In the genomic region with DNA sequence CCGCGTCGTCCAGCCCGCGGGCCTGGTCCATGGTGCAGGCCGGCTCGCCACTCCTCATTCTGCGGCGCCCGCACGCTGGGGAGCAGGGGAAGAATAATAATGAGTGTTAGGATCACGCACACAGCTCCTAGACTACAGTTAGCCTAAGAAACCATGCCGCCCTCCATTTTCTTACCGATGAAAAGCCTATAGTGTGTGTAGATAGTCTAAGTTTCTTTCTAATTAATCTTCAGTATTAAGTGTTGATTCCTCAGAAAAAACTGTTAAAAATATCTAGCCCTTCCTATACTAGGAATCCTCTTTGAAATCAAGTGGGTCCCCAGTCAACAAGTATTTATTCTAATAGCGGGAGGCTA, we compare ENCODE assay signal across 8 cellular contexts. TPM values are rescaled to one million over a fixed set of nuclear protein-coding genes. Genes with fewer than 3 reads are reported as not detected.
DNase-seq lines count a peak whose midpoint lies in the region; ATAC-seq, FAIRE-seq and TF ChIP-seq lines count a peak whose summit lies in the region.

No MANE protein-coding gene starts in this region.

- H3K27ac Mint-ChIP-seq in activated CD4-positive, alpha-beta T cell treated with anti-CD3 and anti-CD28 coated beads, Interleukin-2, amount 10 ng/mL, durations not matched to agents 7 days and 5 days, result no peak overlapping the region
- no peak overlapping the region for H3K27ac Mint-ChIP-seq in activated T-helper 17 cell treated with anti-CD3 and anti-CD28 coated beads, Interleukin-2, amount 50 U/mL, for 72 hours

- no peak overlapping the region for H3K4me3 ChIP-seq in keratinocyte (ENCODE audit: control insufficient read depth in 2 of 3, extremely low read depth in 1 of 3, insufficient read depth in 2 of 3, low read depth in 1 of 3, low read length in 3 of 3)
- H3K4me3 ChIP-seq in thoracic aorta, result peak overlapping the region; percentile 71
- H3K4me3 ChIP-seq in HepG2 (replicated peaks in 1 of 3; ENCODE audit: insufficient read depth in 1 of 3, low read depth in 2 of 3, low read length in 3 of 3), result no peak overlapping the region

- intact Hi-C loops in HepG2 (cut with micrococcal nuclease; ENCODE audit: unreplicated experiment), result no loop called here

- no peaks in the 10 kb centered on the region for H3K36me3 ChIP-seq in keratinocyte (ENCODE audit: control insufficient read depth in 2 of 2, extremely low read depth in 1 of 2, insufficient read depth in 2 of 2, low read length in 2 of 2)
- H3K36me3 ChIP-seq in thoracic aorta, result no peaks in the 10 kb centered on the region
- peaks cover 0 to 21% of the 10 kb centered on the region in 2 experiments; a peak in 3 of 5 replicates for H3K36me3 ChIP-seq in HepG2 (replicated peaks in 1 of 2; ENCODE audit: control insufficient read depth in 1 of 2, insufficient read depth in 2 of 2, low read length in 2 of 2)

- H3K9ac ChIP-seq in keratinocyte (ENCODE audit: control insufficient read depth, extremely low read depth, insufficient read depth, low read length) (no peak overlapping the region), HepG2 (ENCODE audit: insufficient read depth, low read depth, low read length) (no peak overlapping the region)

- no peaks in the 10 kb centered on the region for H3K36me3 Mint-ChIP-seq in activated CD4-positive, alpha-beta T cell treated with anti-CD3 and anti-CD28 coated beads, Interleukin-2, amount 10 ng/mL, durations not matched to agents 7 days and 5 days (ENCODE audit: low read depth)
- no peaks in the 10 kb centered on the region for H3K36me3 Mint-ChIP-seq in activated T-helper 17 cell treated with anti-CD3 and anti-CD28 coated beads, Interleukin-2, amount 50 U/mL, for 72 hours (ENCODE audit: low read depth)

- TF ChIP-seq CTCF in keratinocyte (optimal IDR thresholded peaks at IDR 0.05 in 1 of 3, IDR thresholded peaks at IDR 0.05 in 1 of 3, conservative IDR thresholded peaks at IDR 0.05 in 1 of 3; ENCODE audit: extremely low read depth in 1 of 3, insufficient read depth in 2 of 3, low read length in 3 of 3) (no peak), thoracic aorta (IDR thresholded peaks at IDR 0.05) (no peak), HepG2 (CRISPR knock-in tag; IDR thresholded peaks at IDR 0.05) (no peak)

- TF ChIP-seq RAD21 in HepG2 (CRISPR knock-in tag; IDR thresholded peaks at IDR 0.05), result no peak

- H3K4me1 ChIP-seq in keratinocyte (ENCODE audit: control insufficient read depth, extremely low read depth, insufficient read depth, low read length) (peaks cover 4% of the 10 kb centered on the region), thoracic aorta (ENCODE audit: control insufficient read depth in 1 of 2, low read depth in 2 of 2) (no peaks in the 10 kb centered on the region), HepG2 (ENCODE audit: insufficient read depth, low read length) (no peaks in the 10 kb centered on the region)

- 98% methylated on average over 15 of the region's 15 CpGs for WGBS in HepG2 (ENCODE audit: low lambda C conversion rate)

- FAIRE-seq in keratinocyte (lab: Jason Lieb, UNC) (no peak), urothelium cell line (lab: Jason Lieb, UNC) (no peak), HepG2 (lab: Jason Lieb, UNC) (no peak)

- peak overlapping the region; percentile 74 for H3K4me2 ChIP-seq in keratinocyte (ENCODE audit: control insufficient read depth, extremely low read depth, insufficient read depth, low read depth, low read length)
- H3K4me2 ChIP-seq in HepG2 (ENCODE audit: low read depth, low read length), result no peak overlapping the region

- H3K4me3 Mint-ChIP-seq in activated CD4-positive, alpha-beta T cell treated with anti-CD3 and anti-CD28 coated beads, Interleukin-2, amount 10 ng/mL, durations not matched to agents 7 days and 5 days, result peak overlapping the region; percentile 48
- peak overlapping the region; percentile 53 for H3K4me3 Mint-ChIP-seq in activated T-helper 17 cell treated with anti-CD3 and anti-CD28 coated beads, Interleukin-2, amount 50 U/mL, for 72 hours

- H3K9me3 ChIP-seq in keratinocyte (ENCODE audit: control insufficient read depth, low read depth, low read length) (no peaks in the 10 kb centered on the region), thoracic aorta (no peaks in the 10 kb centered on the region), HepG2 (ENCODE audit: low read length) (no peaks in the 10 kb centered on the region)

- peaks cover 2% of the 10 kb centered on the region for H3K9me1 ChIP-seq in keratinocyte (ENCODE audit: control insufficient read depth, extremely low read depth, insufficient read depth, low read length)

- in situ Hi-C loops in HepG2 (cut with HindIII; ENCODE audit: extremely low pct_ligation_motif_present, low pct_unique_long_range_greater_than_20kb), result no loop called here

- H3K4me1 Mint-ChIP-seq in activated CD4-positive, alpha-beta T cell treated with anti-CD3 and anti-CD28 coated beads, Interleukin-2, amount 10 ng/mL, durations not matched to agents 7 days and 5 days, result peaks cover 4% of the 10 kb centered on the region
- peaks cover 4% of the 10 kb centered on the region for H3K4me1 Mint-ChIP-seq in activated T-helper 17 cell treated with anti-CD3 and anti-CD28 coated beads, Interleukin-2, amount 50 U/mL, for 72 hours

- CTCF ChIA-PET in activated CD4-positive, alpha-beta T cell treated with anti-CD3 and anti-CD28 coated beads, Interleukin-2, amount 10 ng/mL, durations not matched to agents 7 days and 5 days (lab: Charles Lee), result interaction anchor here (0.9 to 2.3 kb wide), 10 partner anchors 10 to 416 kb away, joined by 3 to 16 read pairs (median 4); a partner anchor contains a TSS
- CTCF ChIA-PET in HepG2 (lab: Yijun Ruan, JAX; ENCODE audit: low intra/inter-chr PET ratio, low total read pairs), result no interaction called here

- no peak for DNase-seq in activated CD4-positive, alpha-beta T cell treated with anti-CD3 and anti-CD28 coated beads, Interleukin-2, amount 10 ng/mL, durations not matched to agents 7 days and 5 days
- DNase-seq in activated CD4-positive, alpha-beta T cell treated with anti-CD3 and anti-CD28 coated beads for 1 hour, result no peak
- DNase-seq in keratinocyte (ENCODE audit: low read depth, low spot score) (no peak), thoracic aorta (ENCODE audit: low spot score) (no peak), urothelium cell line (ENCODE audit: low spot score) (no peak), HepG2 (ENCODE audit: low spot score) (no peak)
- no peak for DNase-seq in activated CD4-positive, CD25-positive, alpha-beta regulatory T cell treated with anti-CD3 and anti-CD28 coated beads, Interleukin-2, amount 50 U/mL, for 72 hours

- H3K9me3 Mint-ChIP-seq in activated CD4-positive, alpha-beta T cell treated with anti-CD3 and anti-CD28 coated beads, Interleukin-2, amount 10 ng/mL, durations not matched to agents 7 days and 5 days, result no peaks in the 10 kb centered on the region
- H3K9me3 Mint-ChIP-seq in activated T-helper 17 cell treated with anti-CD3 and anti-CD28 coated beads, Interleukin-2, amount 50 U/mL, for 72 hours, result no peaks in the 10 kb centered on the region

- H3K27ac ChIP-seq in keratinocyte (ENCODE audit: control insufficient read depth, insufficient read depth, low read length), result no peak overlapping the region
- no peak overlapping the region for H3K27ac ChIP-seq in thoracic aorta
- H3K27ac ChIP-seq in HepG2 (ENCODE audit: extremely low read length, insufficient read depth, low read length), result no peak overlapping the region

- POLR2A ChIA-PET in activated CD4-positive, alpha-beta T cell treated with anti-CD3 and anti-CD28 coated beads, Interleukin-2, amount 10 ng/mL, durations not matched to agents 7 days and 5 days (lab: Charles Lee), result no interaction called here
- POLR2A ChIA-PET in HepG2 (lab: Yijun Ruan, JAX), result interaction anchor here (2.1 kb wide), 1 partner anchor 9 kb away, joined by 5 read pairs; a partner anchor contains a TSS

- H2AFZ ChIP-seq in keratinocyte (ENCODE audit: control insufficient read depth, low read length) (no peak overlapping the region), HepG2 (ENCODE audit: low read length) (no peak overlapping the region)

- no peak for ATAC-seq in activated T-helper 17 cell treated with anti-CD3 and anti-CD28 coated beads, Interleukin-2, amount 50 U/mL, for 72 hours (replicated peaks)
- ATAC-seq in thoracic aorta (ENCODE audit: insufficient number of reproducible peaks, low FRiP score, low read depth) (no peak), HepG2 (no peak)

- no peak for TF ChIP-seq POLR2A in HepG2 (IDR thresholded peaks at IDR 0.05; ENCODE audit: insufficient read depth in 1 of 2, low read depth in 2 of 2, low read length in 2 of 2)

- no peaks in the 10 kb centered on the region for H3K79me2 ChIP-seq in keratinocyte (ENCODE audit: control insufficient read depth, insufficient read depth, low read length)
- H3K79me2 ChIP-seq in HepG2 (ENCODE audit: insufficient read depth, low read length), result no peaks in the 10 kb centered on the region

- H3K27me3 Mint-ChIP-seq in activated CD4-positive, alpha-beta T cell treated with anti-CD3 and anti-CD28 coated beads, Interleukin-2, amount 10 ng/mL, durations not matched to agents 7 days and 5 days, result no peaks in the 10 kb centered on the region
- H3K27me3 Mint-ChIP-seq in activated T-helper 17 cell treated with anti-CD3 and anti-CD28 coated beads, Interleukin-2, amount 50 U/mL, for 72 hours, result no peaks in the 10 kb centered on the region

- H3K27me3 ChIP-seq in keratinocyte (ENCODE audit: control insufficient read depth, extremely low read depth, insufficient read depth, low read length) (no peaks in the 10 kb centered on the region), thoracic aorta (replicated peaks; ENCODE audit: insufficient read depth) (no peaks in the 10 kb centered on the region), HepG2 (ENCODE audit: control insufficient read depth in 1 of 2, insufficient read depth in 2 of 2, low read length in 2 of 2) (no peaks in the 10 kb centered on the region)

- no TSS peak for BruUV-seq in HepG2 (replicated peaks; lab: Mats Ljungman, UMichigan)

- H4K20me1 ChIP-seq in keratinocyte (ENCODE audit: control insufficient read depth, extremely low read depth, insufficient read depth, low read length) (no peaks in the 10 kb centered on the region), HepG2 (ENCODE audit: insufficient read depth, low read length) (no peaks in the 10 kb centered on the region)

- dilution Hi-C loops in keratinocyte (cut with MboI; ENCODE audit: extremely low pct_ligation_motif_present, low sequenced_read_pairs), result no loop called here

- TF ChIP-seq EP300 in HepG2 (IDR thresholded peaks at IDR 0.05; ENCODE audit: low read depth in 2 of 2, low read length in 2 of 2) (no peak), HepG2 (CRISPR knock-in tag; IDR thresholded peaks at IDR 0.05; ENCODE audit: borderline replicate concordance) (no peak)

RNA-seq across cellular contexts. Expression of a gene that starts 9.3 kb away (rescaled TPM):
- under 1 TPM; 0.47 to 0.71 TPM for total RNA-seq in activated CD4-positive, alpha-beta T cell treated with anti-CD3 and anti-CD28 coated beads, Interleukin-2, amount 10 ng/mL, durations not matched to agents 7 days and 5 days
- under 1 TPM in 1 of 2 donors, not detected in 1; 0.04 TPM for total RNA-seq in activated T-helper 17 cell treated with anti-CD3 and anti-CD28 coated beads, Interleukin-2, amount 50 U/mL, for 72 hours
- polyA plus RNA-seq in keratinocyte (0.50 to 0.59 TPM (median 0.58 TPM) in 3 replicates), HepG2 (2011; rRNA removed) (7.6 and 8.1 TPM in 2 replicates)
- polyA plus RNA-seq in keratinocyte (2011; ENCODE audit: low read depth), result 0.09 TPM
- polyA plus RNA-seq in keratinocyte (2011; cell fraction: cytosol; rRNA removed), result 0.62 and 1.1 TPM in 2 replicates
- 0.85 and 1.0 TPM in 2 replicates for polyA plus RNA-seq in keratinocyte (2011; cell fraction: nucleus; rRNA removed)
- 0.26 and 0.38 TPM in 2 replicates for polyA plus RNA-seq in keratinocyte (2012; ENCODE audit: low replicate concordance)
- polyA minus RNA-seq in keratinocyte, result 0.10 to 1.3 TPM (median 0.29 TPM) in 3 replicates
- polyA minus RNA-seq in keratinocyte (2011; cell fraction: cytosol; rRNA and poly(A)+ RNA removed), result 0.38 TPM
- 0.32 and 0.78 TPM in 2 replicates for polyA minus RNA-seq in keratinocyte (2011; cell fraction: nucleus; rRNA and poly(A)+ RNA removed)
- total RNA-seq in thoracic aorta (1 to 10 TPM; 4.4 to 6.2 TPM), HepG2 (2016; rRNA removed; fragmentation: Illumina TruSeq; extraction: Trizol) (2.3 and 3.1 TPM in 2 replicates)
- total RNA-seq in HepG2 (2016; cell fraction: cytosol; rRNA removed; fragmentation: Illumina TruSeq; extraction: Trizol; ENCODE audit: low read depth), result 0.20 and 0.53 TPM in 2 replicates
- 2.0 and 2.4 TPM in 2 replicates for total RNA-seq in HepG2 (2016; cell fraction: insoluble cytoplasmic fraction; rRNA removed; fragmentation: Illumina TruSeq; extraction: Trizol)
- total RNA-seq in HepG2 (2016; cell fraction: membrane; rRNA removed; fragmentation: Illumina TruSeq; extraction: Trizol), result 1.4 and 1.5 TPM in 2 replicates
- 5.1 and 6.3 TPM in 2 replicates for total RNA-seq in HepG2 (2016; cell fraction: nucleus; rRNA removed; fragmentation: Illumina TruSeq; extraction: Trizol)
- 4.7 and 6.2 TPM in 2 replicates for polyA plus RNA-seq in HepG2 (2011; cell fraction: cytosol; rRNA removed)
- polyA plus RNA-seq in HepG2 (2011; cell fraction: nucleus; rRNA removed), result 4.6 and 6.0 TPM in 2 replicates
- 3.8 and 5.2 TPM in 2 replicates for polyA plus RNA-seq in HepG2 (2012)
- polyA plus RNA-seq in HepG2 (2016; cell fraction: cytosol; fragmentation: Illumina TruSeq; extraction: Trizol; ENCODE audit: low read depth), result 1.1 and 1.8 TPM in 2 replicates
- polyA plus RNA-seq in HepG2 (2016; cell fraction: insoluble cytoplasmic fraction; fragmentation: Illumina TruSeq; extraction: Trizol; ENCODE audit: low read depth), result 11.7 and 16.1 TPM in 2 replicates
- polyA plus RNA-seq in HepG2 (2016; cell fraction: membrane; fragmentation: Illumina TruSeq; extraction: Trizol; ENCODE audit: low read depth), result 4.1 and 4.6 TPM in 2 replicates
- 16.2 and 16.8 TPM in 2 replicates for polyA plus RNA-seq in HepG2 (2016; cell fraction: nucleus; fragmentation: Illumina TruSeq; extraction: Trizol; ENCODE audit: insufficient read depth, low read depth)
- 8.2 and 20.9 TPM in 2 replicates for polyA minus RNA-seq in HepG2 (2011; rRNA and poly(A)+ RNA removed; ENCODE audit: low replicate concordance)
- 2.1 and 2.5 TPM in 2 replicates for polyA minus RNA-seq in HepG2 (2011; cell fraction: cytosol; rRNA and poly(A)+ RNA removed)
- polyA minus RNA-seq in HepG2 (2011; cell fraction: nucleus; rRNA and poly(A)+ RNA removed), result 6.3 and 6.8 TPM in 2 replicates

RNA-seq across cellular contexts. Expression of a gene that starts 47.6 kb away (rescaled TPM):
- 10 to 100 TPM; 27.6 to 28.9 TPM for total RNA-seq in activated CD4-positive, alpha-beta T cell treated with anti-CD3 and anti-CD28 coated beads, Interleukin-2, amount 10 ng/mL, durations not matched to agents 7 days and 5 days
- 10 to 100 TPM; 24.4 to 25.4 TPM for total RNA-seq in activated T-helper 17 cell treated with anti-CD3 and anti-CD28 coated beads, Interleukin-2, amount 50 U/mL, for 72 hours
- 9.4 to 20.1 TPM (median 16.3 TPM) in 3 replicates for polyA plus RNA-seq in keratinocyte
- polyA plus RNA-seq in keratinocyte (2011; ENCODE audit: low read depth), result 11.7 TPM
- 9.1 and 14.4 TPM in 2 replicates for polyA plus RNA-seq in keratinocyte (2011; cell fraction: cytosol; rRNA removed)
- 9.2 and 15.1 TPM in 2 replicates for polyA plus RNA-seq in keratinocyte (2011; cell fraction: nucleus; rRNA removed)
- 7.6 and 12.4 TPM in 2 replicates for polyA plus RNA-seq in keratinocyte (2012; ENCODE audit: low replicate concordance)
- 3.1 to 7.3 TPM (median 5.5 TPM) in 3 replicates for polyA minus RNA-seq in keratinocyte
- polyA minus RNA-seq in keratinocyte (2011; cell fraction: cytosol; rRNA and poly(A)+ RNA removed), result 23.8 TPM
- 8.1 and 12.1 TPM in 2 replicates for polyA minus RNA-seq in keratinocyte (2011; cell fraction: nucleus; rRNA and poly(A)+ RNA removed)
- total RNA-seq in thoracic aorta, result 10 to 100 TPM; 24.1 to 26.0 TPM
- total RNA-seq in HepG2 (2016; rRNA removed; fragmentation: Illumina TruSeq; extraction: Trizol), result 15.5 and 20.2 TPM in 2 replicates
- 1.0 and 1.4 TPM in 2 replicates for total RNA-seq in HepG2 (2016; cell fraction: cytosol; rRNA removed; fragmentation: Illumina TruSeq; extraction: Trizol; ENCODE audit: low read depth)
- total RNA-seq in HepG2 (2016; cell fraction: insoluble cytoplasmic fraction; rRNA removed; fragmentation: Illumina TruSeq; extraction: Trizol), result 16.1 and 23.0 TPM in 2 replicates
- 7.4 TPM in 2 replicates for total RNA-seq in HepG2 (2016; cell fraction: membrane; rRNA removed; fragmentation: Illumina TruSeq; extraction: Trizol)
- total RNA-seq in HepG2 (2016; cell fraction: nucleus; rRNA removed; fragmentation: Illumina TruSeq; extraction: Trizol), result 13.2 and 13.5 TPM in 2 replicates
- polyA plus RNA-seq in HepG2 (2011; rRNA removed), result 10.7 and 12.9 TPM in 2 replicates
- polyA plus RNA-seq in HepG2 (2011; cell fraction: cytosol; rRNA removed), result 3.9 and 6.7 TPM in 2 replicates
- 7.2 and 8.0 TPM in 2 replicates for polyA plus RNA-seq in HepG2 (2011; cell fraction: nucleus; rRNA removed)
- polyA plus RNA-seq in HepG2 (2012), result 8.7 and 11.1 TPM in 2 replicates
- 0.70 and 0.80 TPM in 2 replicates for polyA plus RNA-seq in HepG2 (2016; cell fraction: cytosol; fragmentation: Illumina TruSeq; extraction: Trizol; ENCODE audit: low read depth)
- 19.1 and 20.5 TPM in 2 replicates for polyA plus RNA-seq in HepG2 (2016; cell fraction: insoluble cytoplasmic fraction; fragmentation: Illumina TruSeq; extraction: Trizol; ENCODE audit: low read depth)
- 3.2 TPM in 2 replicates for polyA plus RNA-seq in HepG2 (2016; cell fraction: membrane; fragmentation: Illumina TruSeq; extraction: Trizol; ENCODE audit: low read depth)
- 15.3 and 16.1 TPM in 2 replicates for polyA plus RNA-seq in HepG2 (2016; cell fraction: nucleus; fragmentation: Illumina TruSeq; extraction: Trizol; ENCODE audit: insufficient read depth, low read depth)
- 10.6 and 10.9 TPM in 2 replicates for polyA minus RNA-seq in HepG2 (2011; rRNA and poly(A)+ RNA removed; ENCODE audit: low replicate concordance)
- 7.3 and 8.7 TPM in 2 replicates for polyA minus RNA-seq in HepG2 (2011; cell fraction: cytosol; rRNA and poly(A)+ RNA removed)
- 15.2 and 18.8 TPM in 2 replicates for polyA minus RNA-seq in HepG2 (2011; cell fraction: nucleus; rRNA and poly(A)+ RNA removed)
